Comparison of ENCODE assay signal across 14 cellular contexts in genomic region chr20:3171391-3172125, GRCh38. TPM values are rescaled to one million over a fixed set of nuclear protein-coding genes. Genes with fewer than 3 reads are reported as not detected.
DNase-seq lines count a peak whose midpoint lies in the region; ATAC-seq, FAIRE-seq and TF ChIP-seq lines count a peak whose summit lies in the region.
"Had no signal": no experiment of that assay in that cellular context is flagged by ENCODE, and none has a peak within 500 bp of the region (broad histone marks: within the 10 kb centered on the region; RNA-seq: fewer than 3 reads in every experiment).

No MANE protein-coding gene starts in this region.

- H3K9me3 ChIP-seq in astrocyte (ENCODE audit: insufficient read depth, low read depth, low read length) (no peaks in the 10 kb centered on the region), mucosa of stomach (ENCODE audit: control insufficient read depth, low read length) (no peaks in the 10 kb centered on the region)
- H3K9me3 ChIP-seq: BE2C had no signal

- ATAC-seq in GM21723 (IDR thresholded peaks at IDR 0.05; ENCODE audit: unreplicated experiment), result no peak
- ATAC-seq in GM18502 (IDR thresholded peaks at IDR 0.05; ENCODE audit: poor library complexity, unreplicated experiment), result no peak

- no peak for TF ChIP-seq CTCF in CD14-positive monocyte (IDR thresholded peaks at IDR 0.05)
- no peak for TF ChIP-seq CTCF in GM10248 (IDR thresholded peaks at IDR 0.05; ENCODE audit: control extremely low read depth, extremely low read depth, low read depth, missing control alignments)
- TF ChIP-seq CTCF in astrocyte (IDR thresholded peaks at IDR 0.05; ENCODE audit: insufficient read depth, low read depth, low read length), result no peak

- peaks cover 15% of the 10 kb centered on the region for H4K20me1 ChIP-seq in astrocyte (ENCODE audit: insufficient read depth, low read length)

- peaks cover 76 to 94% (median 81%) of the 10 kb centered on the region in 3 donors for H3K27me3 Mint-ChIP-seq in CD14-positive monocyte (ENCODE audit: low read depth in 3 of 3)
- peaks cover 14% of the 10 kb centered on the region for H3K27me3 Mint-ChIP-seq in astrocyte (ENCODE audit: low read depth, unreplicated experiment)

- no peaks in the 10 kb centered on the region for H3K79me2 ChIP-seq in astrocyte (ENCODE audit: insufficient read depth, low read length)

- H3K27ac Mint-ChIP-seq in CD14-positive monocyte (no peak overlapping the region), astrocyte (ENCODE audit: unreplicated experiment) (no peak overlapping the region)
- H3K27ac Mint-ChIP-seq: activated T-helper 2 cell treated with anti-CD3 and anti-CD28 coated beads, Interferon-gamma antibody, Interleukin-2, Interleukin-4, amounts not matched to agents 10 μg/mL and 5 μg/mL and 100 μg/mL, durations not matched to agents 14 hours and 24 hours and 36 hours had no signal

- FAIRE-seq in astrocyte (lab: Jason Lieb, UNC), result no peak
- FAIRE-seq: bronchial epithelial cell, keratinocyte had no signal

- no peak for DNase-seq in CD14-positive monocyte (ENCODE audit: low spot score)
- peak; percentile 9 for DNase-seq in GM10248 (ENCODE audit: extremely low spot score)
- DNase-seq in astrocyte (ENCODE audit: low read depth), result no peak
- DNase-seq in DMS 273 treated with DMSO at 0.1 percent for 48 hours (lab: John Stamatoyannopoulos, UW), result no peak
- DNase-seq in NCI-H2227 treated with DMSO at 0.1 percent for 48 hours (lab: John Stamatoyannopoulos, UW), result no peak
- DNase-seq: BE2C, NCI-H1930, NCI-H526 treated with DMSO at 0.1 percent for 48 hours had no signal

- H3K4me3 ChIP-seq in astrocyte (ENCODE audit: insufficient read depth, low read depth, low read length) (no peak overlapping the region), mucosa of stomach (ENCODE audit: low read length) (no peak overlapping the region)

- CTCF ChIA-PET in GM10248 (lab: Yijun Ruan, JAX), result interaction anchor here (1.1 to 2.5 kb wide), 5 partner anchors 9 to 42 kb away, joined by 3 to 11 read pairs (median 4); partner anchors contain the start of genes FASTKD5 and UBOX5

- no peaks in the 10 kb centered on the region for H3K36me3 ChIP-seq in astrocyte (ENCODE audit: insufficient read depth, low read length)
- H3K36me3 ChIP-seq in mucosa of stomach (ENCODE audit: control insufficient read depth, insufficient read depth, low read length), result no peaks in the 10 kb centered on the region
- H3K36me3 ChIP-seq: BE2C had no signal

- H3K9me3 Mint-ChIP-seq in CD14-positive monocyte, result peaks cover 0 to 19% (median 4%) of the 10 kb centered on the region in 7 donors
- H3K9me3 Mint-ChIP-seq in astrocyte (ENCODE audit: unreplicated experiment), result no peaks in the 10 kb centered on the region
- H3K9me3 Mint-ChIP-seq: activated T-helper 2 cell treated with anti-CD3 and anti-CD28 coated beads, Interferon-gamma antibody, Interleukin-2, Interleukin-4, amounts not matched to agents 10 μg/mL and 5 μg/mL and 100 μg/mL, durations not matched to agents 14 hours and 24 hours and 36 hours had no signal

- POLR2A ChIA-PET in GM10248 (lab: Yijun Ruan, JAX), result no interaction called here

- no peak overlapping the region for H2AFZ ChIP-seq in astrocyte (ENCODE audit: low read depth, low read length)

- H3K4me1 Mint-ChIP-seq in CD14-positive monocyte (peaks cover 22% of the 10 kb centered on the region), astrocyte (ENCODE audit: low read depth, unreplicated experiment) (peaks cover 3% of the 10 kb centered on the region)

- H3K4me3 Mint-ChIP-seq in CD14-positive monocyte (peak overlapping the region; percentile 41 to 43), astrocyte (ENCODE audit: unreplicated experiment) (peak overlapping the region; percentile 89)

- H3K36me3 Mint-ChIP-seq in CD14-positive monocyte (peaks cover 0 to 7% of the 10 kb centered on the region in 2 donors), astrocyte (ENCODE audit: low read depth, unreplicated experiment) (peaks cover 3% of the 10 kb centered on the region)

- no peak overlapping the region for H3K27ac ChIP-seq in astrocyte (ENCODE audit: low read depth, low read length)

- no peak overlapping the region for H3K9ac ChIP-seq in astrocyte (ENCODE audit: low read length)
- H3K9ac ChIP-seq in mucosa of stomach (ENCODE audit: low read length), result peak overlapping the region; percentile 45

- H3K4me2 ChIP-seq in astrocyte (ENCODE audit: low read length), result no peak overlapping the region

- peaks cover 7% of the 10 kb centered on the region for H3K27me3 ChIP-seq in astrocyte (ENCODE audit: insufficient read depth, low read length)
- H3K27me3 ChIP-seq in mucosa of stomach (ENCODE audit: control insufficient read depth, insufficient read depth, low read length), result peaks cover 8% of the 10 kb centered on the region

- intact Hi-C loops in CD14-positive monocyte (cut with micrococcal nuclease), result no loop called here

- H3K4me1 ChIP-seq in astrocyte (ENCODE audit: insufficient read depth, low read length) (peaks cover 19% of the 10 kb centered on the region), mucosa of stomach (ENCODE audit: control insufficient read depth, insufficient read depth, low read length) (peaks cover 37% of the 10 kb centered on the region)
- H3K4me1 ChIP-seq: BE2C had no signal

RNA-seq across cellular contexts. Expression of gene LZTS3, which starts 1.8 kb away (rescaled TPM):
- under 1 TPM in 1 of 2 donors, not detected in 1; 0.05 TPM for polyA plus RNA-seq in CD14-positive monocyte
- 11.2 and 12.6 TPM in 2 replicates for total RNA-seq in astrocyte

RNA-seq across cellular contexts. Expression of gene FASTKD5, which starts 11.9 kb away (rescaled TPM):
- 10 to 100 TPM; 12.5 to 13.7 TPM for polyA plus RNA-seq in CD14-positive monocyte
- 16.7 and 18.5 TPM in 2 replicates for total RNA-seq in astrocyte

RNA-seq across cellular contexts. Expression of gene UBOX5, which starts 11.9 kb away (rescaled TPM):
- 1 to 10 TPM; 2.3 to 4.2 TPM for polyA plus RNA-seq in CD14-positive monocyte
- 5.9 and 6.6 TPM in 2 replicates for total RNA-seq in astrocyte

RNA-seq across cellular contexts. Expression of gene DDRGK1, which starts 32.9 kb away (rescaled TPM):
- 10 to 100 TPM; 39.9 to 42.7 TPM for polyA plus RNA-seq in CD14-positive monocyte
- 36.7 and 42.8 TPM in 2 replicates for total RNA-seq in astrocyte

RNA-seq across cellular contexts. Expression of gene ITPA, which starts 37.7 kb away (rescaled TPM):
- 10 to 100 TPM; 57.0 to 62.8 TPM for polyA plus RNA-seq in CD14-positive monocyte
- 55.5 and 55.6 TPM in 2 replicates for total RNA-seq in astrocyte
